ENCODE assay signal across 1 cellular context in the genomic region with DNA sequence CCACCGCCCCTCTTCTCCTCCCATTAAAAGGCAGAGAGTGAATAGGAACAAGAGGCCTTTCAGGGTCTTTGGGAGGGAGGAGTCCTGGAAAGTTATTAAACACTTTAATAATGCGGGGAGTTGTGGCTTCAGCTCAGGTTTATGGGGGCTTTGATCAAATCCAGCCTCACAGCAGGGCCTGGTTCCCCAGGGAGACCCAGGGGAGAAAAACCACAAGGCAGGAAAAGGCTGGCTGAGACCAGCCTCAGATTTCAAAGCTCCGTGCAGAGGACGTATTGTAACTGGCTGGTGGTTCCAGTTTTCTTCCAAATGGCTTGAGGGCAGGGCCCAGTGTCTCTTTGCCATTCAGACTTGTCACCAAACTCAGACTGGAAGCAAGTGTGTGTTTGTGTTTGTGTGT.
TF ChIP-seq lines count a peak whose summit lies in the region.

No MANE protein-coding gene starts in this region.

TF ChIP-seq in HCT116, 20 proteins besides CTCF, POLR2A, EP300 and RAD21 (continued from another document):
- TF ChIP-seq MAX (IDR thresholded peaks at IDR 0.05): no peak
